In the genomic region with DNA sequence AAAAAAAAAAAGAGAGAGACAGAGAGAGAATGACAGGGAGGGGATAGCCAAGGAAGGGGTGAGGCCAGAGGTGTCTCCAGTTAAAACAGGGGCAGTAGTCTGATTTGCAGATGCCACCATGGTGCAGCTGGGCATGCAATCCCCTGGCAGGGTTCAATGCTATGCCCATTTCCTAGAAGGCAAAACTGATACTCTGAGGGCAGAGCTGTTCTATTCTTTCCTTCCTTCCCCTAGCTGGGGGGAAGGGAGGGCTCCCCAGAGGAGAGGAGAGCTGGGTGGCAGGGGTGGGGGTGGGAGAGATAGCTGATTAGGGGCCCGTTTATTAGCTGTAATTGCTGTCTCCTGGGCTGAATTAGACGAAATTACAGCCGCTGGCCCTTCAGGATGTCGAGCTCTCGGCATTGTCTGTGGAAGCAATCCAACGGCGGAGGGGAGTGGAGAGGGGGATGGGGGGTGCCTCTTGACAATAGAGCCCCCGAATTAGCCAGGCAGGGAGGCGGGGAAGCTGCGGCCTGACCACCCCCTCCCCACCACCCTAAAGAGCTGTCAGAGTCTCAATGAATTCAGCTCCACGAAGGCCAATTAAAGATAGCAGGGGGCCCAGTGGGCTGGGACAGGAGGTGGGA, we compare ENCODE assay signal across 15 cellular contexts. TPM values are rescaled to one million over a fixed set of nuclear protein-coding genes. Genes with fewer than 3 reads are reported as not detected.
DNase-seq lines count a peak whose midpoint lies in the region; TF ChIP-seq lines count a peak whose summit lies in the region.
"Had no signal": no experiment of that assay in that cellular context is flagged by ENCODE, and none has a peak within 500 bp of the region (broad histone marks: within the 10 kb centered on the region; RNA-seq: fewer than 3 reads in every experiment).

No MANE protein-coding gene starts in this region.

- peaks cover 11% of the 10 kb centered on the region for H3F3A ChIP-seq in neural progenitor cell (ENCODE audit: low read depth)

- peaks cover 7 to 44% (median 26%) of the 10 kb centered on the region in 10 experiments; a peak in 19 of 20 replicates for H3K4me1 ChIP-seq in BLaER1 treated with 17β-estradiol and CSF1 and Interleukin-3, amounts not matched to agents 10 nM and 100 nM
- H3K4me1 ChIP-seq in neural progenitor cell (peaks cover 21% of the 10 kb centered on the region), ascending aorta (no peaks in the 10 kb centered on the region)

- no peaks in the 10 kb centered on the region for H3K9me3 Mint-ChIP-seq in neural progenitor cell
- H3K9me3 Mint-ChIP-seq: H9 had no signal

- no peak overlapping the region for H3K27ac Mint-ChIP-seq in neural progenitor cell

- peak overlapping the region; percentile 57 for H2AFZ ChIP-seq in neural progenitor cell (replicated peaks)

- peaks cover 9% of the 10 kb centered on the region for H3K27me3 Mint-ChIP-seq in neural progenitor cell (ENCODE audit: insufficient read depth, low read depth)

- POLR2A ChIA-PET in GM10248 (lab: Yijun Ruan, JAX) = interaction anchor here (0.6 kb wide), 2 partner anchors 53 to 59 kb away, joined by 3 to 6 read pairs; no protein-coding TSS in a partner anchor
- POLR2A ChIA-PET in RWPE1 (lab: Yijun Ruan, JAX; ENCODE audit: low non-redundant PET) = no interaction called here

- intact Hi-C loops in ascending aorta (cut with DNase I) = no loop called here

- H3K9ac ChIP-seq in BLaER1 treated with 17β-estradiol and CSF1 and Interleukin-3, amounts not matched to agents 10 nM and 100 nM = no peak overlapping the region; a peak in 1 of 22 replicates
- no peak overlapping the region for H3K9ac ChIP-seq in neural progenitor cell

- H3K27me3 ChIP-seq in BLaER1 treated with 17β-estradiol and CSF1 and Interleukin-3, amounts not matched to agents 10 nM and 100 nM = no peaks in the 10 kb centered on the region
- H3K27me3 ChIP-seq in H7 (ENCODE audit: control insufficient read depth, insufficient read depth, low read length) = no peaks in the 10 kb centered on the region
- no peaks in the 10 kb centered on the region for H3K27me3 ChIP-seq in neural progenitor cell
- H3K27me3 ChIP-seq in ascending aorta = no peaks in the 10 kb centered on the region
- H3K27me3 ChIP-seq: Peyer's patch had no signal

- H3K4me1 Mint-ChIP-seq in neural progenitor cell = peaks cover 12% of the 10 kb centered on the region

- peak overlapping the region in 9 of 11 experiments; percentile 2 to 60 (median 48); a peak in 15 of 22 replicates for H3K4me2 ChIP-seq in BLaER1 treated with 17β-estradiol and CSF1 and Interleukin-3, amounts not matched to agents 10 nM and 100 nM
- H3K4me2 ChIP-seq in neural progenitor cell = peak overlapping the region; percentile 69

- H4K20me1 ChIP-seq in BLaER1 treated with 17β-estradiol and CSF1 and Interleukin-3, amounts not matched to agents 10 nM and 100 nM = no peaks in the 10 kb centered on the region
- no peaks in the 10 kb centered on the region for H4K20me1 ChIP-seq in neural progenitor cell (ENCODE audit: low read depth)

- DNase-seq in H7 = peak; percentile 37
- DNase-seq in NCI-H146 treated with DMSO at 0.1 percent for 48 hours (lab: John Stamatoyannopoulos, UW; ENCODE audit: unreplicated experiment) = peak; percentile 10
- peak; percentile 86 for DNase-seq in neural progenitor cell (ENCODE audit: low spot score)
- DNase-seq in GM10248 (ENCODE audit: extremely low spot score) = no peak
- DNase-seq in ascending aorta (ENCODE audit: low spot score in 2 of 2) = no peak
- DNase-seq in RWPE1 (ENCODE audit: low spot score) = no peak
- DNase-seq: DMS153, H9, NCI-H2029, NCI-H774, Peyer's patch, SHP77 treated with DMSO at 0.1 percent for 48 hours, T-helper 2 cell had no signal

- CTCF ChIA-PET in GM10248 (lab: Yijun Ruan, JAX) (interaction anchor here (0.8 to 3.4 kb wide), 6 partner anchors 11 to 75 kb away, joined by 3 to 24 read pairs (median 3); partner anchors contain the start of gene FEM1A), RWPE1 (lab: Yijun Ruan, JAX) (interaction anchor here (1.4 kb wide), 1 partner anchor 66 kb away, joined by 5 read pairs; no protein-coding TSS in a partner anchor)

- no peak overlapping the region for H3K27ac ChIP-seq in BLaER1 treated with 17β-estradiol and CSF1 and Interleukin-3, amounts not matched to agents 10 nM and 100 nM
- H3K27ac ChIP-seq in neural progenitor cell (no peak overlapping the region), ascending aorta (no peak overlapping the region), RWPE1 (no peak overlapping the region)
- H3K27ac ChIP-seq: C4-2B, Peyer's patch had no signal

- H3K4me3 ChIP-seq in BLaER1 treated with 17β-estradiol and CSF1 and Interleukin-3, amounts not matched to agents 10 nM and 100 nM = no peak overlapping the region
- no peak overlapping the region for H3K4me3 ChIP-seq in H7 (ENCODE audit: insufficient read depth, low read depth, low read length)
- H3K4me3 ChIP-seq in neural progenitor cell = peak overlapping the region; percentile 24
- no peak overlapping the region for H3K4me3 ChIP-seq in ascending aorta
- H3K4me3 ChIP-seq: Peyer's patch had no signal

- TF ChIP-seq CTCF in neural progenitor cell (IDR thresholded peaks at IDR 0.05) = no peak
- TF ChIP-seq CTCF in GM10248 (IDR thresholded peaks at IDR 0.05; ENCODE audit: control extremely low read depth, extremely low read depth, low read depth, missing control alignments) = no peak
- TF ChIP-seq CTCF in ascending aorta (IDR thresholded peaks at IDR 0.05) = no peak
- no peak for TF ChIP-seq CTCF in RWPE1 (conservative IDR thresholded peaks at IDR 0.05; ENCODE audit: low read depth)

- H3K36me3 ChIP-seq in BLaER1 treated with 17β-estradiol and CSF1 and Interleukin-3, amounts not matched to agents 10 nM and 100 nM = no peaks in the 10 kb centered on the region
- no peaks in the 10 kb centered on the region for H3K36me3 ChIP-seq in H7 (replicated peaks; ENCODE audit: control insufficient read depth, insufficient read depth, low read length)
- H3K36me3 ChIP-seq in neural progenitor cell = no peaks in the 10 kb centered on the region
- H3K36me3 ChIP-seq in ascending aorta = no peaks in the 10 kb centered on the region
- H3K36me3 ChIP-seq: Peyer's patch had no signal

- H3K79me2 ChIP-seq in neural progenitor cell (ENCODE audit: low read depth) = no peaks in the 10 kb centered on the region

- H3K9me3 ChIP-seq in BLaER1 treated with 17β-estradiol and CSF1 and Interleukin-3, amounts not matched to agents 10 nM and 100 nM (replicated peaks in 1 of 11) = no peaks in the 10 kb centered on the region
- H3K9me3 ChIP-seq in neural progenitor cell (ENCODE audit: low read depth) = no peaks in the 10 kb centered on the region
- H3K9me3 ChIP-seq in ascending aorta = no peaks in the 10 kb centered on the region
- H3K9me3 ChIP-seq: Peyer's patch had no signal

- H3K36me3 Mint-ChIP-seq in neural progenitor cell = no peaks in the 10 kb centered on the region

- no peak overlapping the region for H3K4me3 Mint-ChIP-seq in neural progenitor cell
- H3K4me3 Mint-ChIP-seq: H9 had no signal

RNA-seq across cellular contexts. Expression of gene DPP9, which starts 14.4 kb away (rescaled TPM):
- 36.2 and 41.7 TPM in 2 replicates for total RNA-seq in H7 (2014; rRNA removed; shearing (Covaris generic))
- 17.1 and 34.7 TPM in 2 replicates for total RNA-seq in neural progenitor cell (ENCODE audit: low replicate concordance)
- total RNA-seq in ascending aorta = 72.2 TPM

RNA-seq across cellular contexts. Expression of gene FEM1A, which starts 53.5 kb away (rescaled TPM):
- 16.1 and 17.2 TPM in 2 replicates for total RNA-seq in H7 (2014; rRNA removed; shearing (Covaris generic))
- total RNA-seq in neural progenitor cell (ENCODE audit: low replicate concordance) (6.9 and 13.9 TPM in 2 replicates), ascending aorta (20.2 TPM)

Comparison
In these comparisons a context has a peak if more than half of its experiments do, and no peak if none do; other contexts are left out.
1. DNase-seq: peak in H7 (single experiment), NCI-H146 treated with DMSO at 0.1 percent for 48 hours (single experiment) and neural progenitor cell (single experiment); none in GM10248 (single experiment), ascending aorta (0 of 2) and RWPE1 (single experiment).